Comparison of ENCODE assay signal across 8 cellular contexts in genomic region chr16:54937673-54938350, GRCh38. TPM values are rescaled to one million over a fixed set of nuclear protein-coding genes. Genes with fewer than 3 reads are reported as not detected.
DNase-seq lines count a peak whose midpoint lies in the region; ATAC-seq and TF ChIP-seq lines count a peak whose summit lies in the region.

No MANE protein-coding gene starts in this region.

- ATAC-seq in CD4-positive, CD25-positive, alpha-beta regulatory T cell (ENCODE audit: low read depth in 2 of 2) = no peak

- H3K4me1 ChIP-seq in CD4-positive, CD25-positive, alpha-beta regulatory T cell (ENCODE audit: control insufficient read depth, insufficient read depth, low read length, poor library complexity, severe bottlenecking) = peaks cover 23% of the 10 kb centered on the region
- H3K4me1 ChIP-seq in KMS-11 (ENCODE audit: low read depth, poor library complexity, severe bottlenecking) = no peaks in the 10 kb centered on the region

- peaks cover 0 to 13% (median 0%) of the 10 kb centered on the region in 7 donors for H3K9me3 Mint-ChIP-seq in CD4-positive, CD25-positive, alpha-beta regulatory T cell
- H3K9me3 Mint-ChIP-seq in osteocyte (ENCODE audit: unreplicated experiment) = no peaks in the 10 kb centered on the region

- H2AFZ ChIP-seq in KMS-11 (ENCODE audit: low read depth) = no peak overlapping the region

- no peaks in the 10 kb centered on the region for H3K36me3 ChIP-seq in CD4-positive, CD25-positive, alpha-beta regulatory T cell (ENCODE audit: control insufficient read depth, insufficient read depth, low read length)
- no peaks in the 10 kb centered on the region for H3K36me3 ChIP-seq in KMS-11 (ENCODE audit: insufficient read depth)

- TF ChIP-seq CTCF in KMS-11 (conservative IDR thresholded peaks at IDR 0.05; ENCODE audit: low read depth, low read length) (0 out of 2 replicates have a peak, but pooled peaks have one; percentile 11), epithelial cell of proximal tubule (conservative IDR thresholded peaks at IDR 0.05; ENCODE audit: low read depth, low read length) (no peak), osteocyte (IDR thresholded peaks at IDR 0.05) (peak; percentile 17)

- H4K20me1 ChIP-seq in KMS-11 (ENCODE audit: insufficient read depth) = no peaks in the 10 kb centered on the region

- peaks cover 36% of the 10 kb centered on the region for H3K27me3 ChIP-seq in CD4-positive, CD25-positive, alpha-beta regulatory T cell (ENCODE audit: control insufficient read depth, insufficient read depth, low read length)
- H3K27me3 ChIP-seq in KMS-11 (ENCODE audit: insufficient read depth, low read depth) = no peaks in the 10 kb centered on the region

- H3K27ac ChIP-seq in CD4-positive, CD25-positive, alpha-beta regulatory T cell (ENCODE audit: insufficient read depth, low read length, poor library complexity, severe bottlenecking) = no peak overlapping the region
- no peak overlapping the region for H3K27ac ChIP-seq in KMS-11

- in situ Hi-C loops in KBM-7 (cut with MboI; ENCODE audit: low pct_unique_long_range_greater_than_20kb, low sequenced_read_pairs) = loop anchor here (25.0 kb wide), 1 partner anchor 1001 kb away; no protein-coding TSS in a partner anchor

- peak overlapping the region; percentile 11 to 59 (median 54) for H3K4me3 Mint-ChIP-seq in CD4-positive, CD25-positive, alpha-beta regulatory T cell
- peak overlapping the region; percentile 75 for H3K4me3 Mint-ChIP-seq in osteocyte (ENCODE audit: unreplicated experiment)

- no peak for DNase-seq in CD4-positive, CD25-positive, alpha-beta regulatory T cell
- DNase-seq in epithelial cell of proximal tubule (ENCODE audit: low read depth) (no peak), osteocyte (ENCODE audit: extremely low spot score, unreplicated experiment) (no peak), epidermal melanocyte (ENCODE audit: insufficient read length, low spot score) (no peak), KBM-7 (no peak), DMS 273 treated with DMSO at 0.1 percent for 48 hours (lab: John Stamatoyannopoulos, UW) (no peak)
- DNase-seq in effector CD4-positive, alpha-beta T cell = no peak

- no peak overlapping the region for H3K4me2 ChIP-seq in KMS-11

- no peaks in the 10 kb centered on the region for H3K36me3 Mint-ChIP-seq in CD4-positive, CD25-positive, alpha-beta regulatory T cell
- H3K36me3 Mint-ChIP-seq in osteocyte (ENCODE audit: unreplicated experiment) = peaks cover 9% of the 10 kb centered on the region

- H3K27me3 Mint-ChIP-seq in CD4-positive, CD25-positive, alpha-beta regulatory T cell = peaks cover 87% of the 10 kb centered on the region
- H3K27me3 Mint-ChIP-seq in osteocyte (ENCODE audit: unreplicated experiment) = peaks cover 88% of the 10 kb centered on the region

- no peak overlapping the region for H3K4me3 ChIP-seq in CD4-positive, CD25-positive, alpha-beta regulatory T cell (ENCODE audit: low read depth, low read length)
- no peak overlapping the region for H3K4me3 ChIP-seq in KMS-11 (IDR thresholded peaks at IDR 0.05; ENCODE audit: insufficient read depth, low read depth, low read length)
- H3K4me3 ChIP-seq in epithelial cell of proximal tubule (ENCODE audit: low read depth, low read length) = peak overlapping the region; percentile 43

- H3K9ac ChIP-seq in KMS-11 = no peak overlapping the region

- H3K9me3 ChIP-seq in CD4-positive, CD25-positive, alpha-beta regulatory T cell (ENCODE audit: control insufficient read depth in 2 of 2, low read length in 2 of 2) = no peaks in the 10 kb centered on the region

- no peaks in the 10 kb centered on the region for H3K79me2 ChIP-seq in KMS-11 (ENCODE audit: insufficient read depth, low read depth)

- H3K27ac Mint-ChIP-seq in CD4-positive, CD25-positive, alpha-beta regulatory T cell = no peak overlapping the region
- peak overlapping the region; percentile 31 for H3K27ac Mint-ChIP-seq in osteocyte (ENCODE audit: unreplicated experiment)

- peaks cover 0 to 22% (median 1%) of the 10 kb centered on the region in 4 donors for H3K4me1 Mint-ChIP-seq in CD4-positive, CD25-positive, alpha-beta regulatory T cell
- peaks cover 36% of the 10 kb centered on the region for H3K4me1 Mint-ChIP-seq in osteocyte (ENCODE audit: unreplicated experiment)

RNA-seq across cellular contexts. Expression of gene IRX5, which starts 7.1 kb away (rescaled TPM):
- total RNA-seq in CD4-positive, CD25-positive, alpha-beta regulatory T cell = 0.15 TPM
- not detected for polyA plus RNA-seq in CD4-positive, CD25-positive, alpha-beta regulatory T cell
- total RNA-seq in epithelial cell of proximal tubule (15.3 and 17.4 TPM in 2 replicates), osteocyte (3.6 and 4.3 TPM in 2 replicates)
